ENCODE assay signal across 26 cellular contexts in the genomic region with DNA sequence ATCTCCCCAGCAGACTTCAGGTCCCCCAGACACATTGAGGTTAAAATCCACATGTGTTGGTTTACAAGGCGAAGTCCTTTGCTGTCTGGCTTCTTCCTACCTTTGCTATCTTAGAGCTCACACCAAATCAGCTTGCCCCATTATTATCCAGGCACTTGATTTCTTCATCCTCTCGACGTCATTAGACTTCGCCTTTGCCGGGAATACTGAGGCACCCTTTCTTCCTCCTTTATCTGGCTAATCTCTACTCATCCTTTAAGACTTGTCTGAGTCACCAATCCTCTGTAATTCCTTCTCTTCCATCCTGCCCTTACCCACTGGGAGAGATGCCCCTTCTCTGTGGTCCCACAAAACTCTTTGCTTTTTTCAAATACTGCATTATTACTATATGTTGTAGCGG. TPM values are rescaled to one million over a fixed set of nuclear protein-coding genes. Genes with fewer than 3 reads are reported as not detected.
DNase-seq lines count a peak whose midpoint lies in the region; ATAC-seq, FAIRE-seq and TF ChIP-seq lines count a peak whose summit lies in the region.
"Had no signal": no experiment of that assay in that cellular context is flagged by ENCODE, and none has a peak within 500 bp of the region (broad histone marks: within the 10 kb centered on the region; RNA-seq: fewer than 3 reads in every experiment).

No MANE protein-coding gene starts in this region.

- H3K27ac ChIP-seq in A549 (peak overlapping the region; percentile 42 to 52; a peak in 3 of 6 replicates), MM.1S (ENCODE audit: low read length) (no peak overlapping the region)

- TF ChIP-seq EP300 in A549 (IDR thresholded peaks at IDR 0.05) = no peak

- H3K9me3 ChIP-seq in A549 = no peaks in the 10 kb centered on the region
- H3K9me3 ChIP-seq in MM.1S (replicated peaks; ENCODE audit: insufficient read depth, low read length) = no peaks in the 10 kb centered on the region
- H3K9me3 ChIP-seq: Caco-2 had no signal

- no peak for TF ChIP-seq CTCF in A549 (IDR thresholded peaks at IDR 0.05)
- no peak for TF ChIP-seq CTCF in MM.1S (IDR thresholded peaks at IDR 0.05; ENCODE audit: low read length)

- no peak for TF ChIP-seq POLR2A in A549 (IDR thresholded peaks at IDR 0.05; ENCODE audit: low read length)

- no peak for ATAC-seq in A549
- peak; percentile 11 for ATAC-seq in left lobe of liver
- ATAC-seq in GM21825 (IDR thresholded peaks at IDR 0.05; ENCODE audit: unreplicated experiment) = no peak
- ATAC-seq: GM23338, PC-3 had no signal

- H3K4me3 Mint-ChIP-seq in activated naive CD8-positive, alpha-beta T cell treated with anti-CD3 and anti-CD28 coated beads for 36 hours = no peak overlapping the region
- H3K4me3 Mint-ChIP-seq: GM23338, H9 had no signal

- no peaks in the 10 kb centered on the region for H3K79me2 ChIP-seq in MM.1S (ENCODE audit: low read length)

- no peaks in the 10 kb centered on the region for H3F3A ChIP-seq in MM.1S (ENCODE audit: insufficient read depth, low read length)

- POLR2A ChIA-PET in A549 (lab: Yijun Ruan, JAX) = no interaction called here

- peak overlapping the region; percentile 9 for H3K27ac Mint-ChIP-seq in activated naive CD8-positive, alpha-beta T cell treated with anti-CD3 and anti-CD28 coated beads for 36 hours
- H3K27ac Mint-ChIP-seq: CD4-positive, alpha-beta memory T cell; GM23338; H9; IgD-negative memory B cell had no signal

- H3K27me3 ChIP-seq in MM.1S (replicated peaks; ENCODE audit: insufficient read depth, low read length) = no peaks in the 10 kb centered on the region

- DNase-seq in A549 (ENCODE audit: low read depth in 1 of 2, low spot score in 1 of 2) (peak in 1 of 2 experiments; percentile 11), HT1080 (ENCODE audit: low read depth) (peak; percentile 6), left lobe of liver (ENCODE audit: low spot score) (no peak), MM.1S (no peak)
- no peak for DNase-seq in activated naive CD8-positive, alpha-beta T cell treated with anti-CD3 and anti-CD28 coated beads for 36 hours
- no peak for DNase-seq in activated naive CD4-positive, alpha-beta T cell (lab: John Stamatoyannopoulos, UW)
- DNase-seq: C1 segment of cervical spinal cord; Caco-2; DMS 273 treated with DMSO at 0.1 percent for 48 hours; DND-41; H9; NCI-H1092; NCI-H1417 treated with DMSO at 0.1 percent for 48 hours; NCI-H1694 treated with DMSO at 0.1 percent for 48 hours; NCI-H2081; NCI-H345; NCI-H510A treated with DMSO at 0.1 percent for 48 hours; NCI-H748 treated with DMSO at 0.1 percent for 48 hours; NK-92 treated with Interleukin-12 subunit alpha and Interleukin-12 subunit beta, amount 100 ng/mL, for 24 hours; PC-3 had no signal

- peaks cover 6% of the 10 kb centered on the region for H3K9me3 Mint-ChIP-seq in activated naive CD8-positive, alpha-beta T cell treated with anti-CD3 and anti-CD28 coated beads for 36 hours
- H3K9me3 Mint-ChIP-seq: GM23338 had no signal

- no peak overlapping the region for H2AFZ ChIP-seq in MM.1S (ENCODE audit: low read length)
- H2AFZ ChIP-seq: GM23338 had no signal

- H3K4me1 ChIP-seq in A549 (peaks cover 42% of the 10 kb centered on the region), MM.1S (ENCODE audit: low read length) (no peaks in the 10 kb centered on the region)

- H3K4me1 Mint-ChIP-seq in activated naive CD8-positive, alpha-beta T cell treated with anti-CD3 and anti-CD28 coated beads for 36 hours = peaks cover 55% of the 10 kb centered on the region

- H3K4me2 ChIP-seq in A549 (no peak overlapping the region), MM.1S (ENCODE audit: low read depth, low read length) (no peak overlapping the region)
- H3K4me2 ChIP-seq: GM23338 had no signal

- FAIRE-seq in A549 (lab: Jason Lieb, UNC) = no peak
- FAIRE-seq: GM12892 had no signal

- no peaks in the 10 kb centered on the region for H3K9me2 ChIP-seq in MM.1S (replicated peaks; ENCODE audit: insufficient read depth, low read length)

- H3K4me3 ChIP-seq in A549 = no peak overlapping the region
- H3K4me3 ChIP-seq in MM.1S (ENCODE audit: low read length) = no peak overlapping the region
- H3K4me3 ChIP-seq: GM23338 had no signal

- no peaks in the 10 kb centered on the region for H3K36me3 ChIP-seq in MM.1S (replicated peaks; ENCODE audit: insufficient read depth, low read length)

- 73% methylated on average over 6 of the region's 6 CpGs for WGBS in A549 (ENCODE audit: missing lambda C conversion rate)

- H3K9ac ChIP-seq in MM.1S (ENCODE audit: low read length) = no peak overlapping the region

- CTCF ChIA-PET in A549 (lab: Yijun Ruan, JAX) = interaction anchor here (0.8 to 1.1 kb wide), 2 partner anchors 51 to 101 kb away, joined by 3 read pairs; no protein-coding TSS in a partner anchor

- no peak for TF ChIP-seq RAD21 in A549 (conservative IDR thresholded peaks at IDR 0.05 in 1 of 2, IDR thresholded peaks at IDR 0.05 in 1 of 2)

- H3K36me3 Mint-ChIP-seq in activated naive CD8-positive, alpha-beta T cell treated with anti-CD3 and anti-CD28 coated beads for 36 hours = peaks cover 9% of the 10 kb centered on the region
- H3K36me3 Mint-ChIP-seq: CD4-positive, alpha-beta memory T cell; IgD-negative memory B cell had no signal

- no peaks in the 10 kb centered on the region for H3K27me3 Mint-ChIP-seq in activated naive CD8-positive, alpha-beta T cell treated with anti-CD3 and anti-CD28 coated beads for 36 hours

- H4K20me1 ChIP-seq in MM.1S (ENCODE audit: insufficient read depth, low read length) = no peaks in the 10 kb centered on the region

TF ChIP-seq in A549, 52 proteins besides CTCF, POLR2A, EP300 and RAD21:
- TF ChIP-seq CHD4 (IDR thresholded peaks at IDR 0.05; ENCODE audit: borderline replicate concordance) (no peak), HDAC2 (IDR thresholded peaks at IDR 0.05) (no peak)
- TF ChIP-seq, protein P1, sequence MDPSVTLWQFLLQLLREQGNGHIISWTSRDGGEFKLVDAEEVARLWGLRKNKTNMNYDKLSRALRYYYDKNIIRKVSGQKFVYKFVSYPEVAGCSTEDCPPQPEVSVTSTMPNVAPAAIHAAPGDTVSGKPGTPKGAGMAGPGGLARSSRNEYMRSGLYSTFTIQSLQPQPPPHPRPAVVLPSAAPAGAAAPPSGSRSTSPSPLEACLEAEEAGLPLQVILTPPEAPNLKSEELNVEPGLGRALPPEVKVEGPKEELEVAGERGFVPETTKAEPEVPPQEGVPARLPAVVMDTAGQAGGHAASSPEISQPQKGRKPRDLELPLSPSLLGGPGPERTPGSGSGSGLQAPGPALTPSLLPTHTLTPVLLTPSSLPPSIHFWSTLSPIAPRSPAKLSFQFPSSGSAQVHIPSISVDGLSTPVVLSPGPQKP (IDR thresholded peaks at IDR 0.05; ENCODE audit: low read depth, low read length) = no peak

RNA-seq across cellular contexts. Expression of a gene that starts 9.2 kb away (rescaled TPM):
- not detected in 2 replicates for polyA plus RNA-seq in A549 (2011; rRNA removed)
- polyA plus RNA-seq in A549 (2012; cell fraction: cytosol; rRNA removed) = not detected in 2 replicates
- polyA plus RNA-seq in A549 (2012; cell fraction: nucleus; rRNA removed) = not detected in 2 replicates
- not detected in 3 replicates for polyA plus RNA-seq in A549 (2017; fragmentation: RNase III; extraction: RNeasy Plus Mini Kit Qiagen cat#74134 plus additional on column Dnase treatment)
- polyA minus RNA-seq in A549 (2011; rRNA and poly(A)+ RNA removed) = not detected in 2 replicates
- not detected in 2 replicates for total RNA-seq in HT1080 (2014; rRNA removed; shearing (Covaris generic))
- not detected in 2 replicates for polyA plus RNA-seq in HT1080 (2015; cell fraction: cytosol; rRNA removed)
- polyA plus RNA-seq in HT1080 (2015; cell fraction: nucleus; rRNA removed) = not detected in 2 replicates
- total RNA-seq in activated naive CD8-positive, alpha-beta T cell treated with anti-CD3 and anti-CD28 coated beads for 36 hours = 100 to 1,000 TPM; 136 to 139 TPM
- total RNA-seq in left lobe of liver = not detected
- total RNA-seq: A673; Caco-2; CD4-positive, alpha-beta memory T cell; GM23338; H9; PC-3 had no signal
- polyA plus RNA-seq: GM23338 had no signal

RNA-seq across cellular contexts. Expression of a gene that starts 23.4 kb away (rescaled TPM):
- polyA plus RNA-seq in A549 (2011; rRNA removed) (not detected in 2 replicates), A549 (2017; fragmentation: RNase III; extraction: RNeasy Plus Mini Kit Qiagen cat#74134 plus additional on column Dnase treatment) (not detected in 3 replicates)
- not detected in 2 replicates for polyA plus RNA-seq in A549 (2012; cell fraction: cytosol; rRNA removed)
- 0.04 TPM in 1 of 2 replicates, not detected in the other for polyA plus RNA-seq in A549 (2012; cell fraction: nucleus; rRNA removed)
- not detected in 2 replicates for polyA minus RNA-seq in A549 (2011; rRNA and poly(A)+ RNA removed)
- not detected in 2 replicates for total RNA-seq in HT1080 (2014; rRNA removed; shearing (Covaris generic))
- not detected in 2 replicates for polyA plus RNA-seq in HT1080 (2015; cell fraction: cytosol; rRNA removed)
- polyA plus RNA-seq in HT1080 (2015; cell fraction: nucleus; rRNA removed) = not detected in 2 replicates
- total RNA-seq in activated naive CD8-positive, alpha-beta T cell treated with anti-CD3 and anti-CD28 coated beads for 36 hours = 10 to 100 TPM; 83.3 to 86.0 TPM
- total RNA-seq in left lobe of liver = 0.13 TPM
- total RNA-seq: A673, GM23338, PC-3 had no signal

Comparison
In these comparisons a context has a peak if more than half of its experiments do, and no peak if none do; other contexts are left out.
1. RNA of a gene that starts 9.2 kb away (total RNA-seq): 136 to 139 TPM in activated naive CD8-positive, alpha-beta T cell treated with anti-CD3 and anti-CD28 coated beads for 36 hours; not detected in left lobe of liver (single experiment) and not detected in HT1080; every median in the first group is over 100 times any median in the second.
2. RNA of a gene that starts 23.4 kb away (total RNA-seq): 83.3 to 86.0 TPM in activated naive CD8-positive, alpha-beta T cell treated with anti-CD3 and anti-CD28 coated beads for 36 hours; 0.13 TPM in left lobe of liver (single experiment) and not detected in HT1080; every median in the first group is over 10 times any median in the second.